Comparison of ENCODE assay signal across 1 cellular context in the genomic region with DNA sequence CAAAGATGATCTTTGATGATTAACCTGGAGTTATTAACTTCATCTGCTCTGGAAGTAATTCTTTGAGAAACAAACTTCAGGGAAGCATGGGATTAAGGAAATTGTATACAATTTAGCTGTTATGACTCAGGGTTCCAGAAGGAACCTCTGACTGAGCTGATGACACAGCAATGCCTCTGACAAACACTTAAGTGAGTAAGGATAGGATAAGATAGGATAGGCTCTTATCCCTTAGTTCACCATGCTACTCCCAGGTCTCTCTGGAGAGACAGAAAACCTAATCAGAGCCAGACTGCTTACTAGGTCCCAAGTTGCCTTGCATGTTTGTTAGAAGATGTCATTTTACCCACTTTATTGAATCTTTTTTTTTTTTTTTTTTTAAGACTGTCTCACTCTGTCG.
TF ChIP-seq lines count a peak whose summit lies in the region.

No MANE protein-coding gene starts in this region.

TF ChIP-seq in K562, 482 proteins besides CTCF, POLR2A, EP300 and RAD21 (continued from another document and continues in another):
- TF ChIP-seq, protein P1, sequence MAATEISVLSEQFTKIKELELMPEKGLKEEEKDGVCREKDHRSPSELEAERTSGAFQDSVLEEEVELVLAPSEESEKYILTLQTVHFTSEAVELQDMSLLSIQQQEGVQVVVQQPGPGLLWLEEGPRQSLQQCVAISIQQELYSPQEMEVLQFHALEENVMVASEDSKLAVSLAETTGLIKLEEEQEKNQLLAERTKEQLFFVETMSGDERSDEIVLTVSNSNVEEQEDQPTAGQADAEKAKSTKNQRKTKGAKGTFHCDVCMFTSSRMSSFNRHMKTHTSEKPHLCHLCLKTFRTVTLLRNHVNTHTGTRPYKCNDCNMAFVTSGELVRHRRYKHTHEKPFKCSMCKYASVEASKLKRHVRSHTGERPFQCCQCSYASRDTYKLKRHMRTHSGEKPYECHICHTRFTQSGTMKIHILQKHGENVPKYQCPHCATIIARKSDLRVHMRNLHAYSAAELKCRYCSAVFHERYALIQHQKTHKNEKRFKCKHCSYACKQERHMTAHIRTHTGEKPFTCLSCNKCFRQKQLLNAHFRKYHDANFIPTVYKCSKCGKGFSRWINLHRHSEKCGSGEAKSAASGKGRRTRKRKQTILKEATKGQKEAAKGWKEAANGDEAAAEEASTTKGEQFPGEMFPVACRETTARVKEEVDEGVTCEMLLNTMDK (IDR thresholded peaks at IDR 0.05; ENCODE audit: borderline replicate concordance, insufficient read depth, low read depth, low read length, poor library complexity, severe bottlenecking) = no peak
- TF ChIP-seq PML (IDR thresholded peaks at IDR 0.05; ENCODE audit: low read length) (0 out of 2 replicates have a peak, but pooled peaks have one; percentile 31), U2AF2 (optimal IDR thresholded peaks at IDR 0.05; ENCODE audit: low read depth, low read length) (no peak), EHMT2 (IDR thresholded peaks at IDR 0.05) (peak; percentile 41; the same call in 1 of the 2 replicates), NBN (IDR thresholded peaks at IDR 0.05; ENCODE audit: low read depth) (peak; percentile 76; the same call in 1 of the 2 replicates), KLF16 (IDR thresholded peaks at IDR 0.05) (peak; percentile 22; the same call in 1 of the 2 replicates), MAFG (tag; conservative IDR thresholded peaks at IDR 0.05) (peak; percentile 81), MAFK (IDR thresholded peaks at IDR 0.05; ENCODE audit: low read length) (peak; percentile 88), ZZZ3 (IDR thresholded peaks at IDR 0.05) (no peak), FOXP1 (CRISPR knock-in tag; IDR thresholded peaks at IDR 0.05) (no peak), ASH1L (IDR thresholded peaks at IDR 0.05; ENCODE audit: borderline replicate concordance, low read depth, partially characterized antibody) (no peak), CHCHD3 (CRISPR knock-in tag; IDR thresholded peaks at IDR 0.05) (no peak), MYNN (IDR thresholded peaks at IDR 0.05) (no peak), MYNN (CRISPR knock-in tag; IDR thresholded peaks at IDR 0.05) (no peak), MTA1 (IDR thresholded peaks at IDR 0.05; ENCODE audit: borderline replicate concordance) (0 out of 2 replicates have a peak, but pooled peaks have one; percentile 21), ZNF239 (CRISPR knock-in tag; IDR thresholded peaks at IDR 0.05) (no peak), ETS2 (tag; IDR thresholded peaks at IDR 0.05; ENCODE audit: borderline replicate concordance, poor library complexity, severe bottlenecking) (no peak), ZNF79 (CRISPR knock-in tag; IDR thresholded peaks at IDR 0.05; ENCODE audit: low read depth) (no peak), ATF7 (IDR thresholded peaks at IDR 0.05) (0 out of 2 replicates have a peak, but pooled peaks have one; percentile 51), DIDO1 (tag; IDR thresholded peaks at IDR 0.05; ENCODE audit: low read depth) (no peak), SMARCA4 (IDR thresholded peaks at IDR 0.05) (peak; percentile 91), KAT8 (IDR thresholded peaks at IDR 0.05; ENCODE audit: low read depth) (no peak), LCOR (CRISPR knock-in tag; IDR thresholded peaks at IDR 0.05) (no peak), MAFF (IDR thresholded peaks at IDR 0.05; ENCODE audit: low read length) (peak; percentile 76; the same call in 1 of the 2 replicates), BCOR (IDR thresholded peaks at IDR 0.05) (0 out of 2 replicates have a peak, but pooled peaks have one; percentile 33), CREB1 (IDR thresholded peaks at IDR 0.05) (0 out of 2 replicates have a peak, but pooled peaks have one; percentile 21), CREB1 (CRISPR knock-in tag; IDR thresholded peaks at IDR 0.05) (no peak), NEUROD1 (IDR thresholded peaks at IDR 0.05; ENCODE audit: borderline replicate concordance, low read depth, low read length, partially characterized antibody) (peak; percentile 26), HNRNPL (IDR thresholded peaks at IDR 0.05; ENCODE audit: low read depth, low read length) (no peak), FOS (IDR thresholded peaks at IDR 0.05; ENCODE audit: extremely low read depth, insufficient read length) (peak; percentile 22), NR2C2 (CRISPR knock-in tag; IDR thresholded peaks at IDR 0.05) (no peak), NR2C2 (tag; IDR thresholded peaks at IDR 0.05) (no peak), MTA2 (IDR thresholded peaks at IDR 0.05; ENCODE audit: low read depth) (peak; percentile 60; the same call in 1 of the 2 replicates), TAL1 (IDR thresholded peaks at IDR 0.05) (peak; percentile 80), RNF2 (IDR thresholded peaks at IDR 0.05) (0 out of 2 replicates have a peak, but pooled peaks have one; percentile 28), ZEB2 (IDR thresholded peaks at IDR 0.05) (peak; percentile 38; the same call in 1 of the 2 replicates), CBFA2T2 (conservative IDR thresholded peaks at IDR 0.05) (peak; percentile 89), KLF1 (tag; IDR thresholded peaks at IDR 0.05) (no peak), ADNP (tag; IDR thresholded peaks at IDR 0.05) (no peak), MED1 (CRISPR knock-in tag; IDR thresholded peaks at IDR 0.05; ENCODE audit: borderline replicate concordance) (no peak), ETV1 (tag; conservative IDR thresholded peaks at IDR 0.05; ENCODE audit: low read depth) (no peak), FOSL1 (tag; conservative IDR thresholded peaks at IDR 0.05) (peak; percentile 95), C11orf30 (IDR thresholded peaks at IDR 0.05; ENCODE audit: low read depth) (peak; percentile 90), ZNF384 (IDR thresholded peaks at IDR 0.05; ENCODE audit: low read depth, low read length) (peak; percentile 65), ZNF12 (CRISPR knock-in tag; IDR thresholded peaks at IDR 0.05) (no peak), ZNF165 (CRISPR knock-in tag; IDR thresholded peaks at IDR 0.05; ENCODE audit: borderline replicate concordance) (no peak)
- TF ChIP-seq, protein P2, sequence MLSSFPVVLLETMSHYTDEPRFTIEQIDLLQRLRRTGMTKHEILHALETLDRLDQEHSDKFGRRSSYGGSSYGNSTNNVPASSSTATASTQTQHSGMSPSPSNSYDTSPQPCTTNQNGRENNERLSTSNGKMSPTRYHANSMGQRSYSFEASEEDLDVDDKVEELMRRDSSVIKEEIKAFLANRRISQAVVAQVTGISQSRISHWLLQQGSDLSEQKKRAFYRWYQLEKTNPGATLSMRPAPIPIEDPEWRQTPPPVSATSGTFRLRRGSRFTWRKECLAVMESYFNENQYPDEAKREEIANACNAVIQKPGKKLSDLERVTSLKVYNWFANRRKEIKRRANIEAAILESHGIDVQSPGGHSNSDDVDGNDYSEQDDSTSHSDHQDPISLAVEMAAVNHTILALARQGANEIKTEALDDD (IDR thresholded peaks at IDR 0.05) = peak; percentile 91
- TF ChIP-seq, protein P3, sequence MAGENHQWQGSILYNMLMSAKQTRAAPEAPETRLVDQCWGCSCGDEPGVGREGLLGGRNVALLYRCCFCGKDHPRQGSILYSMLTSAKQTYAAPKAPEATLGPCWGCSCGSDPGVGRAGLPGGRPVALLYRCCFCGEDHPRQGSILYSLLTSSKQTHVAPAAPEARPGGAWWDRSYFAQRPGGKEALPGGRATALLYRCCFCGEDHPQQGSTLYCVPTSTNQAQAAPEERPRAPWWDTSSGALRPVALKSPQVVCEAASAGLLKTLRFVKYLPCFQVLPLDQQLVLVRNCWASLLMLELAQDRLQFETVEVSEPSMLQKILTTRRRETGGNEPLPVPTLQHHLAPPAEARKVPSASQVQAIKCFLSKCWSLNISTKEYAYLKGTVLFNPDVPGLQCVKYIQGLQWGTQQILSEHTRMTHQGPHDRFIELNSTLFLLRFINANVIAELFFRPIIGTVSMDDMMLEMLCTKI (IDR thresholded peaks at IDR 0.05; ENCODE audit: partially characterized antibody) = no peak
- TF ChIP-seq, protein P4, sequence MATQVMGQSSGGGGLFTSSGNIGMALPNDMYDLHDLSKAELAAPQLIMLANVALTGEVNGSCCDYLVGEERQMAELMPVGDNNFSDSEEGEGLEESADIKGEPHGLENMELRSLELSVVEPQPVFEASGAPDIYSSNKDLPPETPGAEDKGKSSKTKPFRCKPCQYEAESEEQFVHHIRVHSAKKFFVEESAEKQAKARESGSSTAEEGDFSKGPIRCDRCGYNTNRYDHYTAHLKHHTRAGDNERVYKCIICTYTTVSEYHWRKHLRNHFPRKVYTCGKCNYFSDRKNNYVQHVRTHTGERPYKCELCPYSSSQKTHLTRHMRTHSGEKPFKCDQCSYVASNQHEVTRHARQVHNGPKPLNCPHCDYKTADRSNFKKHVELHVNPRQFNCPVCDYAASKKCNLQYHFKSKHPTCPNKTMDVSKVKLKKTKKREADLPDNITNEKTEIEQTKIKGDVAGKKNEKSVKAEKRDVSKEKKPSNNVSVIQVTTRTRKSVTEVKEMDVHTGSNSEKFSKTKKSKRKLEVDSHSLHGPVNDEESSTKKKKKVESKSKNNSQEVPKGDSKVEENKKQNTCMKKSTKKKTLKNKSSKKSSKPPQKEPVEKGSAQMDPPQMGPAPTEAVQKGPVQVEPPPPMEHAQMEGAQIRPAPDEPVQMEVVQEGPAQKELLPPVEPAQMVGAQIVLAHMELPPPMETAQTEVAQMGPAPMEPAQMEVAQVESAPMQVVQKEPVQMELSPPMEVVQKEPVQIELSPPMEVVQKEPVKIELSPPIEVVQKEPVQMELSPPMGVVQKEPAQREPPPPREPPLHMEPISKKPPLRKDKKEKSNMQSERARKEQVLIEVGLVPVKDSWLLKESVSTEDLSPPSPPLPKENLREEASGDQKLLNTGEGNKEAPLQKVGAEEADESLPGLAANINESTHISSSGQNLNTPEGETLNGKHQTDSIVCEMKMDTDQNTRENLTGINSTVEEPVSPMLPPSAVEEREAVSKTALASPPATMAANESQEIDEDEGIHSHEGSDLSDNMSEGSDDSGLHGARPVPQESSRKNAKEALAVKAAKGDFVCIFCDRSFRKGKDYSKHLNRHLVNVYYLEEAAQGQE (CRISPR knock-in tag; IDR thresholded peaks at IDR 0.05; ENCODE audit: low read depth) = no peak
- TF ChIP-seq, protein P5, sequence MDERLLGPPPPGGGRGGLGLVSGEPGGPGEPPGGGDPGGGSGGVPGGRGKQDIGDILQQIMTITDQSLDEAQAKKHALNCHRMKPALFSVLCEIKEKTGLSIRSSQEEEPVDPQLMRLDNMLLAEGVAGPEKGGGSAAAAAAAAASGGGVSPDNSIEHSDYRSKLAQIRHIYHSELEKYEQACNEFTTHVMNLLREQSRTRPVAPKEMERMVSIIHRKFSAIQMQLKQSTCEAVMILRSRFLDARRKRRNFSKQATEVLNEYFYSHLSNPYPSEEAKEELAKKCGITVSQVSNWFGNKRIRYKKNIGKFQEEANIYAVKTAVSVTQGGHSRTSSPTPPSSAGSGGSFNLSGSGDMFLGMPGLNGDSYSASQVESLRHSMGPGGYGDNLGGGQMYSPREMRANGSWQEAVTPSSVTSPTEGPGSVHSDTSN (CRISPR knock-in tag; IDR thresholded peaks at IDR 0.05; ENCODE audit: low read depth) = no peak
- TF ChIP-seq, protein P5 (tag; conservative IDR thresholded peaks at IDR 0.05; ENCODE audit: low read depth) = 0 out of 2 replicates have a peak, but pooled peaks have one; percentile 12
- TF ChIP-seq, protein P6, sequence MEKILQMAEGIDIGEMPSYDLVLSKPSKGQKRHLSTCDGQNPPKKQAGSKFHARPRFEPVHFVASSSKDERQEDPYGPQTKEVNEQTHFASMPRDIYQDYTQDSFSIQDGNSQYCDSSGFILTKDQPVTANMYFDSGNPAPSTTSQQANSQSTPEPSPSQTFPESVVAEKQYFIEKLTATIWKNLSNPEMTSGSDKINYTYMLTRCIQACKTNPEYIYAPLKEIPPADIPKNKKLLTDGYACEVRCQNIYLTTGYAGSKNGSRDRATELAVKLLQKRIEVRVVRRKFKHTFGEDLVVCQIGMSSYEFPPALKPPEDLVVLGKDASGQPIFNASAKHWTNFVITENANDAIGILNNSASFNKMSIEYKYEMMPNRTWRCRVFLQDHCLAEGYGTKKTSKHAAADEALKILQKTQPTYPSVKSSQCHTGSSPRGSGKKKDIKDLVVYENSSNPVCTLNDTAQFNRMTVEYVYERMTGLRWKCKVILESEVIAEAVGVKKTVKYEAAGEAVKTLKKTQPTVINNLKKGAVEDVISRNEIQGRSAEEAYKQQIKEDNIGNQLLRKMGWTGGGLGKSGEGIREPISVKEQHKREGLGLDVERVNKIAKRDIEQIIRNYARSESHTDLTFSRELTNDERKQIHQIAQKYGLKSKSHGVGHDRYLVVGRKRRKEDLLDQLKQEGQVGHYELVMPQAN (IDR thresholded peaks at IDR 0.05; ENCODE audit: borderline replicate concordance) = no peak
- TF ChIP-seq, protein P7, sequence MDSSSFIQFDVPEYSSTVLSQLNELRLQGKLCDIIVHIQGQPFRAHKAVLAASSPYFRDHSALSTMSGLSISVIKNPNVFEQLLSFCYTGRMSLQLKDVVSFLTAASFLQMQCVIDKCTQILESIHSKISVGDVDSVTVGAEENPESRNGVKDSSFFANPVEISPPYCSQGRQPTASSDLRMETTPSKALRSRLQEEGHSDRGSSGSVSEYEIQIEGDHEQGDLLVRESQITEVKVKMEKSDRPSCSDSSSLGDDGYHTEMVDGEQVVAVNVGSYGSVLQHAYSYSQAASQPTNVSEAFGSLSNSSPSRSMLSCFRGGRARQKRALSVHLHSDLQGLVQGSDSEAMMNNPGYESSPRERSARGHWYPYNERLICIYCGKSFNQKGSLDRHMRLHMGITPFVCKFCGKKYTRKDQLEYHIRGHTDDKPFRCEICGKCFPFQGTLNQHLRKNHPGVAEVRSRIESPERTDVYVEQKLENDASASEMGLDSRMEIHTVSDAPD (CRISPR knock-in tag; IDR thresholded peaks at IDR 0.05) = no peak
- TF ChIP-seq, protein P8, sequence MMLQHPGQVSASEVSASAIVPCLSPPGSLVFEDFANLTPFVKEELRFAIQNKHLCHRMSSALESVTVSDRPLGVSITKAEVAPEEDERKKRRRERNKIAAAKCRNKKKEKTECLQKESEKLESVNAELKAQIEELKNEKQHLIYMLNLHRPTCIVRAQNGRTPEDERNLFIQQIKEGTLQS (IDR thresholded peaks at IDR 0.05) = peak; percentile 90
- TF ChIP-seq, protein P8 (CRISPR knock-in tag; conservative IDR thresholded peaks at IDR 0.05) = no peak
